Comparison of ENCODE assay signal across 23 cellular contexts in the genomic region with DNA sequence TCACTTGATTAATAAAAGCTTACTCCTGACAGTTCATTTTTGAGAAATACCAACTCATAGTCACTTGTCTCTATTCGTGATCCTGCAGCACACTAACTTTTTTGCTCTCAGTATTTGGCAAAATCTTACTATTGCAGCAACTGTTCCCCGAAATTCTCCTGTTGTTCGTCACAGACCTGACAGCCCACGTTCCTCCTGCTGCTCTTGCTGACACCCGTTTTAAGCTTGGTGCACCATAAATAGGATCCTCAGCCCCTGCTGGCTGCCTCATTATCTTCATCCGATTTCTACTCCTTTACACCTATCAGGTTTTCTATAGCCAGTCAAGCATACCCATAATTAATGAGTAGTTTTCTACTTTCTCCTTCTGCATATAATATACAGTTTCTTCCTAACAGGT.
"Had no signal": no experiment of that assay in that cellular context is flagged by ENCODE, and none has a peak within 500 bp of the region (broad histone marks: within the 10 kb centered on the region; RNA-seq: fewer than 3 reads in every experiment).

No MANE protein-coding gene starts in this region.

- H3K27me3 ChIP-seq: neutrophil, right lobe of liver had no signal

- H3K27me3 Mint-ChIP-seq: activated CD8-positive, alpha-beta T cell treated with anti-CD3 and anti-CD28 coated beads for 36 hours; central memory CD8-positive, alpha-beta T cell had no signal

- H3K36me3 ChIP-seq: left ventricle myocardium inferior, neutrophil, prostate gland, right lobe of liver had no signal

- H3K27ac ChIP-seq: coronary artery, left ventricle myocardium inferior, neutrophil, prostate gland, right lobe of liver had no signal

- H3K4me3 ChIP-seq: coronary artery, left ventricle myocardium inferior, prostate gland, right lobe of liver, smooth muscle cell had no signal

- DNase-seq: activated CD4-positive, alpha-beta T cell treated with anti-CD3 and anti-CD28 coated beads for 4 hours; activated CD8-positive, alpha-beta T cell treated with anti-CD3 and anti-CD28 coated beads for 36 hours; activated effector memory CD4-positive, alpha-beta T cell treated with Interleukin-2 at 50 U/mL for 16 hours; activated T-cell treated with anti-CD3 and anti-CD28 coated beads, Interleukin-2, amount 50 U/mL, for 4 hours; amniotic stem cell; effector CD4-positive, alpha-beta T cell; hippocampal formation; kidney; left ventricle myocardium inferior; natural killer cell; right lobe of liver; stimulated activated CD4-positive, alpha-beta T cell treated with anti-CD3 and anti-CD28 coated beads, Interleukin-4, amount 100 ng/mL, for 4 hours; stimulated activated CD8-positive, alpha-beta memory T cell treated with anti-CD3 and anti-CD28 coated beads, Interleukin-4, amount 100 ng/mL, for 48 hours; stimulated activated naive CD4-positive, alpha-beta T cell treated with Interleukin-2 at 50 U/mL for 16 hours; substantia nigra; trophoblast cell had no signal

- H3K27ac Mint-ChIP-seq: activated CD8-positive, alpha-beta T cell treated with anti-CD3 and anti-CD28 coated beads for 36 hours; natural killer cell; T-helper 1 cell treated with Interleukin-12 subunit alpha and Interleukin-12 subunit beta and Interleukin-4 antibody, amounts not matched to agents 30 μg/mL and 1 μg/mL, for 36 hours had no signal

- H3K36me3 Mint-ChIP-seq: natural killer cell had no signal

- ATAC-seq: activated CD8-positive, alpha-beta T cell treated with anti-CD3 and anti-CD28 coated beads for 36 hours; activated naive CD4-positive, alpha-beta T cell treated with anti-CD3 and anti-CD28 coated beads, Interleukin-2, amount 50 U/mL, for 72 hours; activated T-cell treated with anti-CD3 and anti-CD28 coated beads, Interleukin-2, amount 50 U/mL, for 4 hours; natural killer cell; right lobe of liver had no signal

- H3K9me3 ChIP-seq: neutrophil, prostate gland, right lobe of liver had no signal

- H3K4me1 ChIP-seq: left ventricle myocardium inferior, prostate gland, right lobe of liver had no signal

- H3K4me3 Mint-ChIP-seq: activated CD8-positive, alpha-beta T cell treated with anti-CD3 and anti-CD28 coated beads for 36 hours; activated T-cell treated with anti-CD3 and anti-CD28 coated beads, Interleukin-2, amount 50 U/mL, for 4 hours; central memory CD8-positive, alpha-beta T cell; natural killer cell; T-helper 1 cell treated with Interleukin-12 subunit alpha and Interleukin-12 subunit beta and Interleukin-4 antibody, amounts not matched to agents 30 μg/mL and 1 μg/mL, for 36 hours had no signal

- H3K4me1 Mint-ChIP-seq: central memory CD8-positive, alpha-beta T cell; natural killer cell had no signal
